ENCODE assay signal across 8 cellular contexts in genomic region chr19:1837625-1838105, GRCh38. TPM values are rescaled to one million over a fixed set of nuclear protein-coding genes. Genes with fewer than 3 reads are reported as not detected.
DNase-seq lines count a peak whose midpoint lies in the region; ATAC-seq and TF ChIP-seq lines count a peak whose summit lies in the region.

No MANE protein-coding gene starts in this region.

- H3K4me1 Mint-ChIP-seq in Caco-2 (ENCODE audit: low read depth, unreplicated experiment): no peaks in the 10 kb centered on the region

- H3K79me2 ChIP-seq in fibroblast of lung (ENCODE audit: control insufficient read depth, insufficient read depth, low read length): peaks cover 79% of the 10 kb centered on the region

- no peak overlapping the region for H3K4me3 Mint-ChIP-seq in Caco-2 (ENCODE audit: unreplicated experiment)

- H3K27ac Mint-ChIP-seq in Caco-2 (ENCODE audit: unreplicated experiment): no peak overlapping the region

- TF ChIP-seq CTCF in Caco-2 (IDR thresholded peaks at IDR 0.05; ENCODE audit: insufficient read depth in 1 of 2, low read depth in 1 of 2, low read length in 1 of 2, severe bottlenecking in 1 of 2, unreplicated experiment in 1 of 2): peak; percentile 82 to 87
- peak; percentile 81 to 82 for TF ChIP-seq CTCF in fibroblast of lung (conservative IDR thresholded peaks at IDR 0.05 in 1 of 2, IDR thresholded peaks at IDR 0.05 in 1 of 2; ENCODE audit: low read depth in 1 of 2, low read length in 2 of 2)
- peak; percentile 48 to 67 (median 50) for TF ChIP-seq CTCF in prostate gland (IDR thresholded peaks at IDR 0.05)

- POLR2A ChIA-PET in Caco-2 (lab: Charles Lee): interaction anchor here (1.2 kb wide), 1 partner anchor 9 kb away, joined by 3 read pairs; no protein-coding TSS in a partner anchor

- H2AFZ ChIP-seq in fibroblast of lung (ENCODE audit: low read length): no peak overlapping the region

- H3K9me3 Mint-ChIP-seq in Caco-2 (ENCODE audit: unreplicated experiment): no peaks in the 10 kb centered on the region

- H3K27ac ChIP-seq in fibroblast of lung (ENCODE audit: insufficient read depth, low read length) (no peak overlapping the region), prostate gland (no peak overlapping the region), aorta (ENCODE audit: low read depth in 1 of 2, low read length in 2 of 2) (no peak overlapping the region)

- H3K9me3 ChIP-seq in Caco-2: no peaks in the 10 kb centered on the region
- H3K9me3 ChIP-seq in fibroblast of lung (ENCODE audit: control insufficient read depth, insufficient read depth, low read depth, low read length): no peaks in the 10 kb centered on the region
- H3K9me3 ChIP-seq in prostate gland: no peaks in the 10 kb centered on the region
- no peaks in the 10 kb centered on the region for H3K9me3 ChIP-seq in aorta (ENCODE audit: control insufficient read depth, low read length)

- no peak overlapping the region for H3K9ac ChIP-seq in fibroblast of lung (ENCODE audit: insufficient read depth, low read length)

- 42% methylated on average over 23 of the region's 23 CpGs for WGBS in prostate gland
- WGBS in aorta, 2 donors: 35 to 37% methylated on average over 23 of the region's 23 CpGs

- intact Hi-C loops in Caco-2 (cut with micrococcal nuclease; ENCODE audit: unreplicated experiment) (no loop called here), prostate gland (cut with DNase I) (no loop called here), aorta (cut with DNase I) (no loop called here)

- TF ChIP-seq POLR2A in prostate gland (IDR thresholded peaks at IDR 0.05): no peak

- no peak overlapping the region for H3K4me2 ChIP-seq in fibroblast of lung (ENCODE audit: extremely low read depth, insufficient read depth, low read length)

- H3K4me1 ChIP-seq in Caco-2 (no peaks in the 10 kb centered on the region), fibroblast of lung (ENCODE audit: control insufficient read depth, extremely low read depth, insufficient read depth, low read length) (peaks cover 15% of the 10 kb centered on the region), prostate gland (replicated peaks) (no peaks in the 10 kb centered on the region), aorta (ENCODE audit: control insufficient read depth in 1 of 2, insufficient read depth in 2 of 2, low read length in 2 of 2) (no peaks in the 10 kb centered on the region)

- BruUV-seq in Caco-2 (replicated peaks; lab: Mats Ljungman, UMichigan): no TSS peak

- peak in 1 of 2 experiments; percentile 70 for DNase-seq in Caco-2
- peak; percentile 32 to 33 for DNase-seq in Kasumi-1 (lab: John Stamatoyannopoulos, UW)
- peak; percentile 45 for DNase-seq in activated T-cell treated with anti-CD3 and anti-CD28 coated beads for 4 hours
- DNase-seq in fibroblast of lung (ENCODE audit: low read depth in 2 of 2): no peak
- DNase-seq in prostate gland (ENCODE audit: low spot score): no peak
- DNase-seq in SW 1271 (lab: John Stamatoyannopoulos, UW): no peak
- no peak for DNase-seq in aorta

- H3K27me3 ChIP-seq in Caco-2 (replicated peaks; ENCODE audit: control insufficient read depth, insufficient read depth, low read length) (no peaks in the 10 kb centered on the region), fibroblast of lung (ENCODE audit: control insufficient read depth, insufficient read depth, low read length) (no peaks in the 10 kb centered on the region), prostate gland (replicated peaks; ENCODE audit: insufficient read depth) (no peaks in the 10 kb centered on the region), aorta (ENCODE audit: control insufficient read depth in 1 of 2, insufficient read depth in 2 of 2, low read length in 1 of 2) (no peaks in the 10 kb centered on the region)

- H3K36me3 Mint-ChIP-seq in Caco-2 (ENCODE audit: insufficient read depth, unreplicated experiment): peaks cover 35% of the 10 kb centered on the region

- CTCF ChIA-PET in Caco-2 (lab: Charles Lee): interaction anchor here (0.8 to 2.7 kb wide), 2 partner anchors 12 to 15 kb away, joined by 4 to 14 read pairs; no protein-coding TSS in a partner anchor

- H3K27me3 Mint-ChIP-seq in Caco-2 (ENCODE audit: insufficient read depth, unreplicated experiment): no peaks in the 10 kb centered on the region

- H3K4me3 ChIP-seq in Caco-2 (ENCODE audit: low read depth, low read length): no peak overlapping the region
- H3K4me3 ChIP-seq in fibroblast of lung (replicated peaks in 1 of 4; ENCODE audit: control extremely low read depth in 1 of 4, insufficient read depth in 1 of 4, low read depth in 3 of 4, low read length in 4 of 4): no peak overlapping the region
- no peak overlapping the region for H3K4me3 ChIP-seq in prostate gland
- no peak overlapping the region for H3K4me3 ChIP-seq in aorta (ENCODE audit: low read length in 2 of 2)

- ATAC-seq in aorta (ENCODE audit: low FRiP score) (no peak), GM19452 (IDR thresholded peaks at IDR 0.05; ENCODE audit: unreplicated experiment) (no peak)

- H3K36me3 ChIP-seq in Caco-2 (ENCODE audit: control insufficient read depth, insufficient read depth, low read length) (no peaks in the 10 kb centered on the region), fibroblast of lung (ENCODE audit: control insufficient read depth, insufficient read depth, low read length) (no peaks in the 10 kb centered on the region), prostate gland (no peaks in the 10 kb centered on the region), aorta (ENCODE audit: control insufficient read depth in 1 of 2, insufficient read depth in 2 of 2, low read length in 1 of 2) (no peaks in the 10 kb centered on the region)

- H4K20me1 ChIP-seq in fibroblast of lung (ENCODE audit: control insufficient read depth, extremely low read depth, insufficient read depth, low read length): no peaks in the 10 kb centered on the region

RNA-seq across cellular contexts. Expression of gene REXO1, which starts 10.6 kb away (rescaled TPM):
- total RNA-seq in Caco-2 (2022): 43.0 and 46.6 TPM in 2 replicates
- total RNA-seq in fibroblast of lung: 4.1 and 6.8 TPM in 2 replicates
- 6.1 and 12.0 TPM in 2 replicates for polyA plus RNA-seq in fibroblast of lung
- 12.0 and 20.9 TPM in 2 replicates for polyA plus RNA-seq in fibroblast of lung (2012)
- 39.0 and 40.1 TPM in 2 replicates for polyA minus RNA-seq in fibroblast of lung (ENCODE audit: low replicate concordance)
- 10 to 100 TPM; 29.8 to 59.1 TPM for total RNA-seq in prostate gland
- 10 to 100 TPM; 27.7 to 29.9 TPM for total RNA-seq in aorta
- polyA plus RNA-seq in aorta: 10 to 100 TPM in 1 of 2 donors, 1 to 10 TPM in 1; 4.8 to 25.6 TPM

RNA-seq across cellular contexts. Expression of gene ATP8B3, which starts 25.6 kb away (rescaled TPM):
- total RNA-seq in Caco-2 (2022) (0.28 and 0.45 TPM in 2 replicates), fibroblast of lung (1.3 and 3.0 TPM in 2 replicates), prostate gland (1 to 10 TPM in 1 of 2 donors, under 1 TPM in 1; 0.18 to 4.7 TPM), aorta (1 to 10 TPM; 1.8 to 4.7 TPM)
- polyA plus RNA-seq in fibroblast of lung (2.3 and 3.5 TPM in 2 replicates), aorta (under 1 TPM; 0.38 to 0.63 TPM)
- polyA plus RNA-seq in fibroblast of lung (2012): 2.2 and 2.6 TPM in 2 replicates
- polyA minus RNA-seq in fibroblast of lung (ENCODE audit: low replicate concordance): 3.9 and 6.0 TPM in 2 replicates

RNA-seq across cellular contexts. Expression of gene KLF16, which starts 25.7 kb away (rescaled TPM):
- total RNA-seq in Caco-2 (2022): 26.5 and 26.8 TPM in 2 replicates
- 3.9 and 6.9 TPM in 2 replicates for total RNA-seq in fibroblast of lung
- polyA plus RNA-seq in fibroblast of lung: 4.2 and 5.0 TPM in 2 replicates
- 12.9 and 21.2 TPM in 2 replicates for polyA plus RNA-seq in fibroblast of lung (2012)
- 5.8 and 6.4 TPM in 2 replicates for polyA minus RNA-seq in fibroblast of lung (ENCODE audit: low replicate concordance)
- 10 to 100 TPM in 1 of 2 donors, 1 to 10 TPM in 1; 8.4 to 22.8 TPM for total RNA-seq in prostate gland
- 10 to 100 TPM; 17.3 to 18.3 TPM for total RNA-seq in aorta
- 1 to 10 TPM; 5.1 to 6.6 TPM for polyA plus RNA-seq in aorta

RNA-seq across cellular contexts. Expression of gene ABHD17A, which starts 47.6 kb away (rescaled TPM):
- total RNA-seq in Caco-2 (2022): 47.7 and 51.8 TPM in 2 replicates
- 59.1 and 74.5 TPM in 2 replicates for total RNA-seq in fibroblast of lung
- 23.0 and 25.8 TPM in 2 replicates for polyA plus RNA-seq in fibroblast of lung
- 38.3 and 53.8 TPM in 2 replicates for polyA plus RNA-seq in fibroblast of lung (2012)
- polyA minus RNA-seq in fibroblast of lung (ENCODE audit: low replicate concordance): 18.9 and 29.3 TPM in 2 replicates
- total RNA-seq in prostate gland: 100 to 1,000 TPM; 131 to 146 TPM
- 10 to 100 TPM; 54.8 to 64.6 TPM for total RNA-seq in aorta
- polyA plus RNA-seq in aorta: 100 to 1,000 TPM in 1 of 2 donors, 10 to 100 TPM in 1; 48.8 to 116 TPM

Comparison
In these comparisons a context has a peak if more than half of its experiments do, and no peak if none do; other contexts are left out.
1. DNase-seq: peak in Kasumi-1 (2 of 2) and activated T-cell treated with anti-CD3 and anti-CD28 coated beads for 4 hours (single experiment); none in fibroblast of lung (0 of 2), prostate gland (single experiment), SW 1271 (0 of 2) and aorta (0 of 2).
2. Peak in every context shown above with its lines, with median percentiles within 50 percentile points of each other: CTCF ChIP-seq.